13 cellular contexts compared by ENCODE assay signal in genomic region chr1:17201201-17202021, GRCh38. TPM values are rescaled to one million over a fixed set of nuclear protein-coding genes. Genes with fewer than 3 reads are reported as not detected.
DNase-seq lines count a peak whose midpoint lies in the region; FAIRE-seq and TF ChIP-seq lines count a peak whose summit lies in the region.
"Had no signal": no experiment of that assay in that cellular context is flagged by ENCODE, and none has a peak within 500 bp of the region (broad histone marks: within the 10 kb centered on the region; RNA-seq: fewer than 3 reads in every experiment).

No MANE protein-coding gene starts in this region.

- TF ChIP-seq RAD21 in H1 (IDR thresholded peaks at IDR 0.05 in 1 of 2, conservative IDR thresholded peaks at IDR 0.05 in 1 of 2; ENCODE audit: low read depth in 2 of 2, low read length in 2 of 2): no peak

- H4K8ac ChIP-seq in H1 (ENCODE audit: extremely low read depth, insufficient read depth, low read length): no peak overlapping the region

- H3K23ac ChIP-seq in H1 (ENCODE audit: insufficient read length): no peak overlapping the region

- H3K27me3 ChIP-seq in H1 (replicated peaks in 1 of 4; ENCODE audit: control insufficient read depth in 3 of 4, extremely low read depth in 1 of 4, insufficient read depth in 3 of 4, low read length in 3 of 4) (no peaks in the 10 kb centered on the region), sigmoid colon (no peaks in the 10 kb centered on the region)

- peaks cover 2% of the 10 kb centered on the region; the same call in 1 of the 2 replicates for H3K23me2 ChIP-seq in H1 (ENCODE audit: low read depth, low read length)

- no peaks in the 10 kb centered on the region for H3K36me3 Mint-ChIP-seq in activated CD4-positive, alpha-beta T cell treated with anti-CD3 and anti-CD28 coated beads, Interleukin-2, amount 10 ng/mL, durations not matched to agents 7 days and 5 days (ENCODE audit: low read depth)

- no peak overlapping the region for H3K27ac ChIP-seq in H1 (ENCODE audit: low read depth, low read length)
- H3K27ac ChIP-seq in sigmoid colon: no peak overlapping the region
- H3K27ac ChIP-seq: 22Rv1 had no signal

- H3K4me3 ChIP-seq in H1 (ENCODE audit: extremely low read depth in 1 of 4, insufficient read depth in 2 of 4, low read depth in 3 of 4, low read length in 4 of 4): no peak overlapping the region
- no peak overlapping the region for H3K4me3 ChIP-seq in sigmoid colon

- H3K4ac ChIP-seq in H1 (replicated peaks; ENCODE audit: insufficient read length, low read depth, low read length): no peak overlapping the region

- POLR2A ChIA-PET in activated CD4-positive, alpha-beta T cell treated with anti-CD3 and anti-CD28 coated beads, Interleukin-2, amount 10 ng/mL, durations not matched to agents 7 days and 5 days (lab: Charles Lee): no interaction called here
- POLR2A ChIA-PET in H1 (lab: Charles Lee; ENCODE audit: partially characterized antibody): interaction anchor here (0.6 to 1.1 kb wide), 3 partner anchors 9 to 444 kb away, joined by 3 read pairs; no protein-coding TSS in a partner anchor

- H3K79me1 ChIP-seq in H1 (ENCODE audit: low read depth, low read length): no peaks in the 10 kb centered on the region

- no peak overlapping the region for H2AK5ac ChIP-seq in H1 (ENCODE audit: low read depth, low read length)

- H3K56ac ChIP-seq in H1 (replicated peaks; ENCODE audit: insufficient read length, low read depth, low read length): no peak overlapping the region

- peak overlapping the region; percentile 87 for H3K27ac Mint-ChIP-seq in activated CD4-positive, alpha-beta T cell treated with anti-CD3 and anti-CD28 coated beads, Interleukin-2, amount 10 ng/mL, durations not matched to agents 7 days and 5 days

- no peaks in the 10 kb centered on the region for H3K9me3 Mint-ChIP-seq in activated CD4-positive, alpha-beta T cell treated with anti-CD3 and anti-CD28 coated beads, Interleukin-2, amount 10 ng/mL, durations not matched to agents 7 days and 5 days

- no peak for FAIRE-seq in H1 (lab: Jason Lieb, UNC)
- FAIRE-seq in GM12892 (lab: Jason Lieb, UNC): no peak
- FAIRE-seq: HTR-8/SVneo, TTC549 had no signal

- DNase-seq in DMS53 (lab: John Stamatoyannopoulos, UW) (peak; percentile 17), DMS53 treated with DMSO at 0.1 percent for 48 hours (lab: John Stamatoyannopoulos, UW; ENCODE audit: unreplicated experiment) (no peak), H1 (ENCODE audit: low read depth in 1 of 2, low spot score in 2 of 2) (no peak), sigmoid colon (peak; percentile 60), SKM-1 treated with dmso at 0.1 percent for 144 hours (lab: John Stamatoyannopoulos, UW; ENCODE audit: unreplicated experiment) (no peak), GM12892 (ENCODE audit: insufficient read length) (no peak), hepatic stellate cell (ENCODE audit: low spot score) (no peak)
- DNase-seq in activated CD4-positive, alpha-beta T cell treated with anti-CD3 and anti-CD28 coated beads, Interleukin-2, amount 10 ng/mL, durations not matched to agents 7 days and 5 days: peak; percentile 60
- DNase-seq: NCI-H1436 had no signal

- H3K9ac ChIP-seq in H1 (replicated peaks in 1 of 4; ENCODE audit: extremely low read depth in 1 of 4, low read depth in 3 of 4, low read length in 3 of 4): no peak overlapping the region

- peak overlapping the region; percentile 59 for H3K4me3 Mint-ChIP-seq in activated CD4-positive, alpha-beta T cell treated with anti-CD3 and anti-CD28 coated beads, Interleukin-2, amount 10 ng/mL, durations not matched to agents 7 days and 5 days

- no peaks in the 10 kb centered on the region for H3K9me3 ChIP-seq in H1 (ENCODE audit: insufficient read depth in 2 of 2, low read depth in 1 of 2, low read length in 1 of 2)
- no peaks in the 10 kb centered on the region for H3K9me3 ChIP-seq in sigmoid colon

- H3K18ac ChIP-seq in H1 (ENCODE audit: extremely low read depth, low read length): peak overlapping the region; percentile 78; the same call in 1 of the 2 replicates

- no peaks in the 10 kb centered on the region for H4K20me1 ChIP-seq in H1 (replicated peaks in 1 of 2; ENCODE audit: control insufficient read depth in 1 of 2, insufficient read depth in 2 of 2, low read length in 2 of 2)

- H3K27me3 Mint-ChIP-seq in activated CD4-positive, alpha-beta T cell treated with anti-CD3 and anti-CD28 coated beads, Interleukin-2, amount 10 ng/mL, durations not matched to agents 7 days and 5 days: peaks cover 29% of the 10 kb centered on the region

- H2BK15ac ChIP-seq in H1 (ENCODE audit: low read length): no peak overlapping the region

- H3K36me3 ChIP-seq in H1 (ENCODE audit: control insufficient read depth in 2 of 4, insufficient read depth in 4 of 4, low read length in 3 of 4) (no peaks in the 10 kb centered on the region), sigmoid colon (no peaks in the 10 kb centered on the region)

- TF ChIP-seq EP300 in H1 (IDR thresholded peaks at IDR 0.05; ENCODE audit: borderline replicate concordance in 1 of 2, low read depth in 2 of 2, low read length in 2 of 2) (no peak), sigmoid colon (IDR thresholded peaks at IDR 0.05) (no peak)

- H3K79me2 ChIP-seq in H1 (ENCODE audit: control insufficient read depth in 1 of 2, insufficient read depth in 2 of 2, low read length in 2 of 2): no peaks in the 10 kb centered on the region

- no peak overlapping the region for H4K91ac ChIP-seq in H1 (replicated peaks; ENCODE audit: insufficient read length, low read length)

- no peak overlapping the region for H3K4me2 ChIP-seq in H1 (ENCODE audit: insufficient read depth in 1 of 2, low read depth in 2 of 2, low read length in 2 of 2)

- H2BK120ac ChIP-seq in H1 (replicated peaks; ENCODE audit: low read depth, low read length): no peak overlapping the region

- no peak overlapping the region for H2BK5ac ChIP-seq in H1 (ENCODE audit: low read depth, low read length)

- no peak overlapping the region for H3K14ac ChIP-seq in H1 (ENCODE audit: insufficient read length)

- TF ChIP-seq POLR2A in H1 (IDR thresholded peaks at IDR 0.05; ENCODE audit: control extremely low read depth in 1 of 2, low read depth in 2 of 2, low read length in 2 of 2) (no peak), sigmoid colon (IDR thresholded peaks at IDR 0.05) (no peak), GM12892 (IDR thresholded peaks at IDR 0.05; ENCODE audit: low read depth, low read length) (no peak)

- intact Hi-C loops in sigmoid colon (cut with DNase I): no loop called here

- no peaks in the 10 kb centered on the region; a peak in 1 of 7 replicates for H3K4me1 ChIP-seq in H1 (replicated peaks in 1 of 4; ENCODE audit: control insufficient read depth in 3 of 4, insufficient read depth in 4 of 4, low read length in 3 of 4)
- no peaks in the 10 kb centered on the region for H3K4me1 ChIP-seq in sigmoid colon

- 0 out of 2 replicates have a peak overlapping the region, but pooled peaks have one; percentile 63 for H2AFZ ChIP-seq in H1 (ENCODE audit: low read length)

- 0 out of 2 replicates have a peak overlapping the region, but pooled peaks have one; percentile 60 for H2BK12ac ChIP-seq in H1 (ENCODE audit: low read depth, low read length)

- CTCF ChIA-PET in activated CD4-positive, alpha-beta T cell treated with anti-CD3 and anti-CD28 coated beads, Interleukin-2, amount 10 ng/mL, durations not matched to agents 7 days and 5 days (lab: Charles Lee): interaction anchor here (0.6 kb wide), 1 partner anchor 72 kb away, joined by 3 read pairs; no protein-coding TSS in a partner anchor
- CTCF ChIA-PET in H1 (lab: Charles Lee; ENCODE audit: partially characterized antibody): interaction anchor here (0.6 to 1.5 kb wide), 5 partner anchors 12 to 207 kb away, joined by 3 to 5 read pairs (median 3); no protein-coding TSS in a partner anchor

- H2BK20ac ChIP-seq in H1 (ENCODE audit: low read length): no peak overlapping the region

- H3K4me1 Mint-ChIP-seq in activated CD4-positive, alpha-beta T cell treated with anti-CD3 and anti-CD28 coated beads, Interleukin-2, amount 10 ng/mL, durations not matched to agents 7 days and 5 days: peaks cover 48% of the 10 kb centered on the region

- WGBS in H1 (ENCODE audit: extremely low coverage in 1 of 2, insufficient coverage in 1 of 2, insufficient read length in 1 of 2, insufficient replicate concordance in 2 of 2, low coverage in 1 of 2, low lambda C conversion rate in 2 of 2, missing lambda C conversion rate in 1 of 2), 2 experiments: 81% methylated on average over 9 of the region's 9 CpGs; no CpG with 5 or more reads in 1 of the 2 experiments
- 43 to 73% methylated on average over 9 of the region's 9 CpGs for WGBS in sigmoid colon, 2 donors

- H4K5ac ChIP-seq in H1 (ENCODE audit: insufficient read length, low read depth, low read length): no peak overlapping the region

- TF ChIP-seq CTCF in H1 (IDR thresholded peaks at IDR 0.05; ENCODE audit: control extremely low read depth in 1 of 3, insufficient read depth in 1 of 3, low read depth in 1 of 3, low read length in 3 of 3) (no peak), sigmoid colon (IDR thresholded peaks at IDR 0.05) (no peak)

RNA-seq across cellular contexts. Expression of gene PADI1, which starts 3.5 kb away (rescaled TPM):
- total RNA-seq in activated CD4-positive, alpha-beta T cell treated with anti-CD3 and anti-CD28 coated beads, Interleukin-2, amount 10 ng/mL, durations not matched to agents 7 days and 5 days: not detected
- 0.30 and 0.33 TPM in 2 replicates for total RNA-seq in H1 (2021; fragmentation: NEBNext Ultra II Directional; extraction: Animal tissue kit (Norgen Biotek cat#: 25700))
- 0.20 and 0.38 TPM in 2 replicates for polyA plus RNA-seq in H1 (2011; rRNA removed)
- polyA plus RNA-seq in H1 (2011; cell fraction: cytosol; rRNA removed): 0.22 TPM
- 0.40 TPM for polyA plus RNA-seq in H1 (2011; cell fraction: nucleus; rRNA removed)
- polyA plus RNA-seq in H1 (2012, experiment 1 of 2): 0.20 to 0.45 TPM (median 0.29 TPM) in 4 replicates
- 0.24 TPM for polyA plus RNA-seq in H1 (2012, experiment 2 of 2)
- 0.41 TPM for polyA plus RNA-seq in H1 (2013, experiment 1 of 2)
- 0.31 TPM for polyA plus RNA-seq in H1 (2013, experiment 2 of 2)
- 0.20 and 0.35 TPM in 2 replicates for polyA minus RNA-seq in H1 (2011; rRNA and poly(A)+ RNA removed)
- not detected for polyA minus RNA-seq in H1 (2011; cell fraction: cytosol; rRNA and poly(A)+ RNA removed)
- polyA minus RNA-seq in H1 (2011; cell fraction: nucleus; rRNA and poly(A)+ RNA removed): not detected
- not detected for total RNA-seq in sigmoid colon
- under 1 TPM; under 0.01 to 0.92 (median 0.63) TPM for polyA plus RNA-seq in sigmoid colon
- polyA plus RNA-seq in GM12892 (2012; ENCODE audit: missing spikeins): not detected

RNA-seq across cellular contexts. Expression of gene PADI3, which starts 47.5 kb away (rescaled TPM):
- total RNA-seq in activated CD4-positive, alpha-beta T cell treated with anti-CD3 and anti-CD28 coated beads, Interleukin-2, amount 10 ng/mL, durations not matched to agents 7 days and 5 days: not detected
- total RNA-seq in H1 (2021; fragmentation: NEBNext Ultra II Directional; extraction: Animal tissue kit (Norgen Biotek cat#: 25700)): 0.37 and 0.44 TPM in 2 replicates
- polyA plus RNA-seq in H1 (2011; rRNA removed): 0.94 and 1.9 TPM in 2 replicates
- polyA plus RNA-seq in H1 (2011; cell fraction: cytosol; rRNA removed): 1.6 TPM
- 3.4 TPM for polyA plus RNA-seq in H1 (2011; cell fraction: nucleus; rRNA removed)
- polyA plus RNA-seq in H1 (2012, experiment 1 of 2): 0.35 to 0.85 TPM (median 0.64 TPM) in 4 replicates
- 0.33 TPM for polyA plus RNA-seq in H1 (2012, experiment 2 of 2)
- 0.59 TPM for polyA plus RNA-seq in H1 (2013, experiment 1 of 2)
- 0.35 TPM for polyA plus RNA-seq in H1 (2013, experiment 2 of 2)
- 1.3 and 1.7 TPM in 2 replicates for polyA minus RNA-seq in H1 (2011; rRNA and poly(A)+ RNA removed)
- 0.81 TPM for polyA minus RNA-seq in H1 (2011; cell fraction: cytosol; rRNA and poly(A)+ RNA removed)
- polyA minus RNA-seq in H1 (2011; cell fraction: nucleus; rRNA and poly(A)+ RNA removed): 1.6 TPM
- total RNA-seq in sigmoid colon: not detected
- under 1 TPM in 1 of 3 donors, not detected in 2; 0.51 TPM for polyA plus RNA-seq in sigmoid colon
- 0.08 TPM for polyA plus RNA-seq in GM12892 (2012; ENCODE audit: missing spikeins)
- polyA plus RNA-seq: neural cell had no signal

Comparison
In these comparisons a context has a peak if more than half of its experiments do, and no peak if none do; other contexts are left out.
1. DNase-seq: peak in DMS53 (single experiment), activated CD4-positive, alpha-beta T cell treated with anti-CD3 and anti-CD28 coated beads, Interleukin-2, amount 10 ng/mL, durations not matched to agents 7 days and 5 days (single experiment) and sigmoid colon (single experiment); none in DMS53 treated with DMSO at 0.1 percent for 48 hours (single experiment), H1 (0 of 2), SKM-1 treated with dmso at 0.1 percent for 144 hours (single experiment), GM12892 (single experiment) and hepatic stellate cell (single experiment).